In the genomic region with DNA sequence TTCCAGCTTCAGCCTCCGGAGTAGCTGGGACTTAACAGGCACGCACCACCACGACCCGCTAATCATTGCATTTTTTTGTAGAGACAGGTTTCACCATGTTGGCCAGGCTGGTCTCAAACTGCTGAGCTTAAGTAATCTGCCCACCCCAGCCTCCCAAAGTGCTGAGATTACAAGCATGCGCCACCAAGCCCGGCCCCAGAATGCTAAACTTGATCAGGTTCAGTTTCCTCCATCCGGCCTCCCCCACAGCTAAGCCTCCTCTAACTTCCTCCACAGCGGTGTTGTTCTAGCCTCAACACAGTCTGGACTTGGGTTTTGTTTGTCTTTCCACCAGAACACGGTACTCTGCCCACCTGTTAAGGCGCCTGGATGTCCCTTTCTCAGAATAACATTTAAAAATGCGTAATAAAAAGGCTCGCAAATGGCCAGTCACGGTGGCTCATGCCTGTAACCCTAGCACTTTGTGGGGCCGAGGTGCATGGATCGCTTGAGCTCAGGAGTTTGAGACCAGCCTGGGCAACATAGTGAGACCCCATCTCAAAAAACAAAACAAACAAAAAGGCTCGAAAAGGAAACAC, we compare ENCODE assay signal across 8 cellular contexts.
A peak's percentile ranks its signal among the peaks of the same experiment; 100 is the strongest.
DNase-seq lines count a peak whose midpoint lies in the region; ATAC-seq and TF ChIP-seq lines count a peak whose summit lies in the region.

No MANE protein-coding gene starts in this region.

- peaks cover 20% of the 10 kb centered on the region for H3K36me3 Mint-ChIP-seq in nephron (ENCODE audit: low read depth)

- peak overlapping the region in 1 of 3 experiments; percentile 83 for H3K27ac Mint-ChIP-seq in nephron

- H3K27me3 Mint-ChIP-seq in nephron (ENCODE audit: low read depth) = no peaks in the 10 kb centered on the region

- H3K9me3 Mint-ChIP-seq in nephron = no peaks in the 10 kb centered on the region

- peak; percentile 57 for DNase-seq in GM13977 (ENCODE audit: low spot score)
- peak; percentile 32 to 36 for DNase-seq in activated T-cell treated with anti-CD3 and anti-CD28 coated beads, Interleukin-2, amount 50 U/mL, for 48 hours
- DNase-seq in NCI-H774 (lab: John Stamatoyannopoulos, UW) = no peak
- DNase-seq in NCI-H446 (lab: John Stamatoyannopoulos, UW) = no peak
- DNase-seq in NCI-H2171 (lab: John Stamatoyannopoulos, UW) = no peak
- DNase-seq in foreskin melanocyte = no peak

- in situ Hi-C loops in GM13977 (cut with MboI; ENCODE audit: low pct_unique_long_range_greater_than_20kb, low sequenced_read_pairs, unreplicated experiment) = no loop called here

- peaks cover 66% of the 10 kb centered on the region for H3K4me1 Mint-ChIP-seq in nephron

- TF ChIP-seq CTCF in GM13977 (IDR thresholded peaks at IDR 0.05; ENCODE audit: extremely low read depth, insufficient read depth, missing control alignments) (no peak), nephron (IDR thresholded peaks at IDR 0.05; ENCODE audit: unreplicated experiment in 3 of 3) (no peak)

- H3K4me3 Mint-ChIP-seq in nephron = peak overlapping the region; percentile 92 to 97 (median 95)

- peak; percentile 25 for ATAC-seq in HG03460 (IDR thresholded peaks at IDR 0.05; ENCODE audit: unreplicated experiment)

Comparison
In these comparisons a context has a peak if more than half of its experiments do, and no peak if none do; other contexts are left out.
1. DNase-seq: peak in GM13977 (single experiment) and activated T-cell treated with anti-CD3 and anti-CD28 coated beads, Interleukin-2, amount 50 U/mL, for 48 hours (2 of 2); none in NCI-H774 (single experiment), NCI-H446 (0 of 2), NCI-H2171 (single experiment) and foreskin melanocyte (single experiment).